ENCODE assay signal across 10 cellular contexts in the genomic region with DNA sequence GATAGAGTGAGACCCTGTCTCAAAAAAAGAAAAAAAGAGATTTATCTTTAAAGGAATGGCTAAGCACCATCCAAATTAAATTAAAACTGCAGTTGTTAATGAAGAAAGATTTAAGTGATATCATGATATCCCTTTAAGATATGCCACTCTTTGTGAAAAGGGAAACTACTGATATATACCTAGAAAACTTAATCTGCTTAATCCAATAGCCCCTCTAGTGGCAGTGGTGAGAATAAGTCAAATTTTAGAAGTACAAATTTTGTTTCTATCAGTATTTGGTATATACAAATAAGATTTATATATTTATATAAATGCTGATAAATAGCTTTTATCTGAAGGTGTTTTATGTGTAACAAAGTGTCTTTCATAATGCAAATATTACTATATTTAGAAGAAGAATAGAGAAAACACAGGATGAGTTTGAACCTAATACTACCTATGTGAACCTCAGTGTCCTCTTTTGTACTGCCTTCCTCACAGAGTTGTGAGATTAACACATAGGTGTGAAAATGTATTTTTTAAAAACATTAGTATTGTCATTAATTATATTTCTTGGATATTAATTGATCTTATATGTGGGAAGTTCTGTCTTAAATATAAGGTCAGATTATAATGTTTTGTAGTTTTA. TPM values are rescaled to one million over a fixed set of nuclear protein-coding genes. Genes with fewer than 3 reads are reported as not detected.
DNase-seq lines count a peak whose midpoint lies in the region; ATAC-seq, FAIRE-seq and TF ChIP-seq lines count a peak whose summit lies in the region.
"Had no signal": no experiment of that assay in that cellular context is flagged by ENCODE, and none has a peak within 500 bp of the region (broad histone marks: within the 10 kb centered on the region; RNA-seq: fewer than 3 reads in every experiment).

No MANE protein-coding gene starts in this region.

- H2AFZ ChIP-seq in astrocyte (ENCODE audit: low read depth, low read length) = no peak overlapping the region

- no peaks in the 10 kb centered on the region for H3K4me1 ChIP-seq in astrocyte (ENCODE audit: insufficient read depth, low read length)
- H3K4me1 ChIP-seq in right lobe of liver = no peaks in the 10 kb centered on the region

- H3K36me3 Mint-ChIP-seq in Calu3 (ENCODE audit: insufficient read depth, unreplicated experiment) = no peaks in the 10 kb centered on the region
- no peaks in the 10 kb centered on the region for H3K36me3 Mint-ChIP-seq in astrocyte (ENCODE audit: low read depth, unreplicated experiment)

- H4K20me1 ChIP-seq in astrocyte (ENCODE audit: insufficient read depth, low read length) = no peaks in the 10 kb centered on the region

- H3K4me1 Mint-ChIP-seq in Calu3 (ENCODE audit: low read depth, unreplicated experiment) (no peaks in the 10 kb centered on the region), astrocyte (ENCODE audit: low read depth, unreplicated experiment) (no peaks in the 10 kb centered on the region)

- H3K79me2 ChIP-seq in astrocyte (ENCODE audit: insufficient read depth, low read length) = no peaks in the 10 kb centered on the region

- no peak for TF ChIP-seq POLR2A in right lobe of liver (IDR thresholded peaks at IDR 0.05)

- H3K27me3 Mint-ChIP-seq in Calu3 (ENCODE audit: unreplicated experiment) = no peaks in the 10 kb centered on the region
- H3K27me3 Mint-ChIP-seq in astrocyte (ENCODE audit: low read depth, unreplicated experiment) = no peaks in the 10 kb centered on the region

- H3K4me3 Mint-ChIP-seq in Calu3 (ENCODE audit: low read depth, unreplicated experiment) (no peak overlapping the region), astrocyte (ENCODE audit: unreplicated experiment) (no peak overlapping the region)

- no peaks in the 10 kb centered on the region for H3K36me3 ChIP-seq in astrocyte (ENCODE audit: insufficient read depth, low read length)
- peaks cover 0 to 7% (median 0%) of the 10 kb centered on the region in 4 donors for H3K36me3 ChIP-seq in right lobe of liver

- intact Hi-C loops in Calu3 (cut with micrococcal nuclease; ENCODE audit: unreplicated experiment) = loop anchor here (2.0 to 10.0 kb wide), 2 partner anchors 393 to 513 kb away; no protein-coding TSS in a partner anchor
- intact Hi-C loops in right lobe of liver (cut with DNase I) = no loop called here

- H3K27ac ChIP-seq in astrocyte (ENCODE audit: low read depth, low read length) (no peak overlapping the region), right lobe of liver (no peak overlapping the region)

- TF ChIP-seq CTCF in Calu3 (IDR thresholded peaks at IDR 0.05; ENCODE audit: unreplicated experiment) (peak; percentile 51), astrocyte (IDR thresholded peaks at IDR 0.05; ENCODE audit: insufficient read depth, low read depth, low read length) (peak; percentile 36), right lobe of liver (IDR thresholded peaks at IDR 0.05) (peak; percentile 31 to 53 (median 50))

- BruUV-seq in Calu3 (replicated peaks; lab: Mats Ljungman, UMichigan) = no TSS peak

- H3K4me2 ChIP-seq in astrocyte (ENCODE audit: low read length) = no peak overlapping the region

- ATAC-seq in right lobe of liver (peak in 3 of 4 donors; percentile 40 to 42 (median 40)), HG02870 (IDR thresholded peaks at IDR 0.05; ENCODE audit: unreplicated experiment) (no peak), HG03432 (IDR thresholded peaks at IDR 0.05; ENCODE audit: unreplicated experiment) (no peak), GM21367 (IDR thresholded peaks at IDR 0.05; ENCODE audit: unreplicated experiment) (no peak)

- no peak overlapping the region for H3K27ac Mint-ChIP-seq in Calu3 (ENCODE audit: unreplicated experiment)
- H3K27ac Mint-ChIP-seq in astrocyte (ENCODE audit: unreplicated experiment) = no peak overlapping the region

- H3K4me3 ChIP-seq in astrocyte (ENCODE audit: insufficient read depth, low read depth, low read length) (no peak overlapping the region), right lobe of liver (no peak overlapping the region)

- FAIRE-seq in astrocyte (lab: Jason Lieb, UNC) = no peak

- no peaks in the 10 kb centered on the region for H3K9me3 Mint-ChIP-seq in Calu3 (ENCODE audit: low read depth, unreplicated experiment)
- H3K9me3 Mint-ChIP-seq in astrocyte (ENCODE audit: unreplicated experiment) = no peaks in the 10 kb centered on the region

- CTCF ChIA-PET in Calu3 (lab: Charles Lee) = interaction anchor here (0.7 to 1.1 kb wide), 2 partner anchors 104 to 514 kb away, joined by 3 read pairs; no protein-coding TSS in a partner anchor

- no peak for DNase-seq in Calu3
- peak; percentile 30 for DNase-seq in KBM-7
- DNase-seq in astrocyte (ENCODE audit: low read depth) = peak; percentile 12
- DNase-seq in right lobe of liver = no peak
- DNase-seq in effector CD8-positive, alpha-beta T cell (lab: John Stamatoyannopoulos, UW) = no peak
- DNase-seq: posterior cingulate gyrus had no signal

- in situ Hi-C loops in KBM-7 (cut with MboI; ENCODE audit: low pct_unique_long_range_greater_than_20kb, low sequenced_read_pairs) = no loop called here

- H3K9me3 ChIP-seq in astrocyte (ENCODE audit: insufficient read depth, low read depth, low read length) (no peaks in the 10 kb centered on the region), right lobe of liver (no peaks in the 10 kb centered on the region)

- H3K27me3 ChIP-seq in astrocyte (ENCODE audit: insufficient read depth, low read length) (no peaks in the 10 kb centered on the region), right lobe of liver (no peaks in the 10 kb centered on the region)

- H3K9ac ChIP-seq in astrocyte (ENCODE audit: low read length) = no peak overlapping the region

RNA-seq across cellular contexts. Expression of gene GARIN2, which starts 51.4 kb away (rescaled TPM):
- total RNA-seq in Calu3 (2022) (0.20 and 0.78 TPM in 2 replicates), astrocyte (not detected in 2 replicates), right lobe of liver (under 1 TPM in 2 of 6 experiments, not detected in 4; 0.12 to 0.24 TPM)
- total RNA-seq: urinary bladder had no signal

Comparison
In these comparisons a context has a peak if more than half of its experiments do, and no peak if none do; other contexts are left out.
1. DNase-seq: peak in KBM-7 (single experiment) and astrocyte (single experiment); none in Calu3 (single experiment), right lobe of liver (0 of 3) and effector CD8-positive, alpha-beta T cell (single experiment).
2. ATAC-seq: peak in right lobe of liver (3 of 4); none in HG02870 (single experiment), HG03432 (single experiment) and GM21367 (single experiment).
3. Peak in every context shown above with its lines, with median percentiles within 50 percentile points of each other: CTCF ChIP-seq.